In the genomic region with DNA sequence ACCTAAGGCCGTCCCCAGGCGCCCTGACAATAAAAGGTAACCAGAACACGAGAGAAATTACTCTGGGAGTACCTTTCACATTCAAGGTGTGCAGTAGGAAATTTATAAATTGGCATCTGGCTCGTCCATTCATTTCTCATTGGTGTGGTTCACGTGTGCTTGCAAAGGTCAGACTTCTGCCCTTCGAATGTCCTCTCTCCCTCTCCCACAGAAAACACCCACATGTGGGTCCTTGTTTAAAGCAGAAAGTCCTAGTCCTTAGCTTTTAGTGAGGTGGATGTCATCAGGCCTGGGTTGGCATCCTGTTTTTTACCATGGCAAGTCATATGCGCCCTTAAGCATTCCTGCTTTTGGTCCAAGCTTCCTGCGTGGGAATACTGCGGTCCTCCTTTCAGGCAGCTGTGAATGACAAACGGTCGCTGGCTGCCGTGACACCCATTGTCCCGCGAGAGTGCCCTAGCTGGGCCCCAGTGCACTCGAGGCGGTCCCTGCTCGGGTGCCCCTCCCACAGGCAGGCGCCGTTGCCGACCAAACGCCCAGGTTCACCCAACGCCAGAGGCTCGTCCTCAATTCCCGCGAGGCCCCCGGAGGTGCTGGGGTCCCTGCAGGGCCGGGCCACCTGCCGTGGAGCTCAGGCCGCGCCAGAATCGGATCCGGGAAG, we compare ENCODE assay signal across 8 cellular contexts. TPM values are rescaled to one million over a fixed set of nuclear protein-coding genes. Genes with fewer than 3 reads are reported as not detected.
DNase-seq lines count a peak whose midpoint lies in the region; ATAC-seq and TF ChIP-seq lines count a peak whose summit lies in the region.

TSS of gene NUDT19 (plus strand) at position 531 of the 661 bp plus-strand sequence. CDS start 140 bp downstream, outside the sequence.

- ATAC-seq in HG03354 (IDR thresholded peaks at IDR 0.05; ENCODE audit: poor library complexity, severe bottlenecking, unreplicated experiment) (peak; percentile 94), left lung (peak; percentile 95)

- TF ChIP-seq CTCF in coronary artery (IDR thresholded peaks at IDR 0.05) (no peak), left lung (IDR thresholded peaks at IDR 0.05) (no peak)

- peak within 1 kb of the TSS; percentile 81 for H3K4me3 ChIP-seq in coronary artery
- H3K4me3 ChIP-seq in left lung = peak within 1 kb of the TSS; percentile 75 to 81

- H3K36me3 ChIP-seq in left lung = no peaks in the 10 kb centered on the region

- TF ChIP-seq POLR2A in GM19099 (IDR thresholded peaks at IDR 0.05; ENCODE audit: extremely low read depth, insufficient read length, low read depth) = peak; percentile 76

- H3K4me1 ChIP-seq in left lung = peaks cover 31 to 57% of the 10 kb centered on the region in 2 donors

- peak within 1 kb of the TSS; percentile 61 to 88 for H3K27ac ChIP-seq in coronary artery
- peak within 1 kb of the TSS; percentile 85 to 92 for H3K27ac ChIP-seq in left lung

- H3K27me3 ChIP-seq in left lung = no peaks in the 10 kb centered on the region

- intact Hi-C loops in left lung (cut with DNase I) = no loop called here

- DNase-seq in Ammon's horn (ENCODE audit: low spot score) (peak; percentile 89), NCI-H446 (lab: John Stamatoyannopoulos, UW) (peak; percentile 49 to 82), coronary artery (ENCODE audit: low spot score) (peak; percentile 88), left lung (peak; percentile 90 to 95)
- DNase-seq in activated CD4-positive, alpha-beta T cell treated with anti-CD3 and anti-CD28 coated beads for 4 hours = peak; percentile 71 to 75
- peak; percentile 73 for DNase-seq in stimulated activated CD4-positive, alpha-beta T cell treated with anti-CD3 and anti-CD28 coated beads, Interleukin-2, amount 100 ng/mL, for 48 hours

- H3K9me3 ChIP-seq in left lung = no peaks in the 10 kb centered on the region

RNA-seq across cellular contexts. Expression of gene NUDT19, which starts in this region (rescaled TPM):
- 10 to 100 TPM; 15.9 to 16.6 TPM for total RNA-seq in left lung

Comparison
In these comparisons a context has a peak if more than half of its experiments do, and no peak if none do; other contexts are left out.
1. Peak in every context shown above with its lines: DNase-seq, ATAC-seq, H3K4me3 ChIP-seq and H3K27ac ChIP-seq.